Comparison of ENCODE assay signal across 16 cellular contexts in the genomic region with DNA sequence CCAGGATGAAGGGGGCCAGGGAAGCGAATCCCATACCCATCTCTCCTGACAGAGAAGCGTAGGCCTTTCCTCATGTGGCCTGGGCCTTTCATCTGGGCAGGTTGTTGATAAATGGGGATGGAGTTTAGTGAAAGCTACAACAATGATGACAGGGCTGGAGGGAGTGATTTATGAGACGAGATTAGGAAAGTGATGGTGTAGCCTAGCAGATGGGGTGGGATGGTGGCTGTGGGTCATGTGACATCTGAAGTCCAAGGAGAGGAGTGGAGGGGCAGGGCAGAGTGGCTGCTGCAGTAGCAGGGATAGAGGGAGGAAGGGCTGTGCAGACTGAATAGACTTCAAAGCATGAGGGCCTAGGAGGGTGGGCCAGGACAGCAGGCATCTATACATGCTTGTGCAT.
DNase-seq lines count a peak whose midpoint lies in the region; ATAC-seq, FAIRE-seq and TF ChIP-seq lines count a peak whose summit lies in the region.
"Had no signal": no experiment of that assay in that cellular context is flagged by ENCODE, and none has a peak within 500 bp of the region (broad histone marks: within the 10 kb centered on the region; RNA-seq: fewer than 3 reads in every experiment).

No MANE protein-coding gene starts in this region.

- no peak for DNase-seq in HepG2 (ENCODE audit: low spot score)
- DNase-seq in right lobe of liver, result no peak
- peak; percentile 88 for DNase-seq in NCI-H82 (lab: John Stamatoyannopoulos, UW)
- peak in 3 of 4 experiments; percentile 22 to 78 (median 65) for DNase-seq in K562 (ENCODE audit: extremely low read depth in 1 of 4, low spot score in 3 of 4)
- DNase-seq in H7, result no peak
- DNase-seq in activated effector memory CD4-positive, alpha-beta T cell treated with Interleukin-2 at 50 U/mL for 16 hours, result no peak
- DNase-seq: CD4-positive, alpha-beta memory T cell; DMS53; GF-D8; HCEC 1CT; IMR-90 had no signal

- H3K4me3 ChIP-seq in HepG2 (replicated peaks in 1 of 3; ENCODE audit: insufficient read depth in 1 of 3, low read depth in 2 of 3, low read length in 3 of 3) (no peak overlapping the region), right lobe of liver (no peak overlapping the region), K562 (no peak overlapping the region), H7 (ENCODE audit: insufficient read depth, low read depth, low read length) (no peak overlapping the region)

- H3K79me2 ChIP-seq in HepG2 (ENCODE audit: insufficient read depth, low read length) (no peaks in the 10 kb centered on the region), K562 (ENCODE audit: control insufficient read depth, insufficient read depth, low read length) (no peaks in the 10 kb centered on the region)

- POLR2A ChIA-PET in HepG2 (lab: Yijun Ruan, JAX) (no interaction called here), K562 (lab: Yijun Ruan, JAX) (interaction anchor here (0.6 kb wide), 1 partner anchor 71 kb away, joined by 3 read pairs; no protein-coding TSS in a partner anchor)

- no peaks in the 10 kb centered on the region for H3K27me3 ChIP-seq in HepG2 (ENCODE audit: control insufficient read depth in 1 of 2, insufficient read depth in 2 of 2, low read length in 2 of 2)
- no peaks in the 10 kb centered on the region for H3K27me3 ChIP-seq in right lobe of liver
- H3K27me3 ChIP-seq in K562 (ENCODE audit: control insufficient read depth in 2 of 2, insufficient read depth in 2 of 2, low read length in 2 of 2), result no peaks in the 10 kb centered on the region
- H3K27me3 ChIP-seq in H7 (ENCODE audit: control insufficient read depth, insufficient read depth, low read length), result no peaks in the 10 kb centered on the region

- FAIRE-seq in HepG2 (lab: Jason Lieb, UNC) (no peak), K562 (lab: Jason Lieb, UNC) (peak; percentile 80)
- FAIRE-seq: A204.1, D721Med, H1 had no signal

- H3K27ac ChIP-seq in HepG2 (ENCODE audit: extremely low read length, insufficient read depth, low read length) (no peak overlapping the region), right lobe of liver (no peak overlapping the region), K562 (ENCODE audit: extremely low read depth, low read depth, low read length) (no peak overlapping the region; the same call in 2 of the 3 replicates)
- H3K27ac ChIP-seq: C4-2B had no signal

- no TSS peak for BruUV-seq in HepG2 (replicated peaks; lab: Mats Ljungman, UMichigan)
- BruUV-seq in K562 (replicated peaks; lab: Mats Ljungman, UMichigan), result no TSS peak

- H3K9ac ChIP-seq in HepG2 (ENCODE audit: insufficient read depth, low read depth, low read length), result no peak overlapping the region
- no peak overlapping the region for H3K9ac ChIP-seq in K562 (ENCODE audit: insufficient read depth in 1 of 2, low read depth in 2 of 2, low read length in 2 of 2)

- H3K4me1 ChIP-seq in HepG2 (ENCODE audit: insufficient read depth, low read length) (peaks cover 6% of the 10 kb centered on the region; the same call in 1 of the 2 replicates), right lobe of liver (no peaks in the 10 kb centered on the region), K562 (replicated peaks in 1 of 2; ENCODE audit: control insufficient read depth in 2 of 2, insufficient read depth in 2 of 2, low read length in 2 of 2) (peaks cover 19 to 25% of the 10 kb centered on the region in 2 experiments; a peak in 3 of 5 replicates)

- no peaks in the 10 kb centered on the region for H3K36me3 ChIP-seq in HepG2 (replicated peaks in 1 of 2; ENCODE audit: control insufficient read depth in 1 of 2, insufficient read depth in 2 of 2, low read length in 2 of 2)
- no peaks in the 10 kb centered on the region for H3K36me3 ChIP-seq in right lobe of liver
- H3K36me3 ChIP-seq in K562 (ENCODE audit: control insufficient read depth, insufficient read depth, low read length), result peaks cover 6% of the 10 kb centered on the region; the same call in 1 of the 3 replicates
- H3K36me3 ChIP-seq in H7 (replicated peaks; ENCODE audit: control insufficient read depth, insufficient read depth, low read length), result no peaks in the 10 kb centered on the region

- in situ Hi-C loops in HepG2 (cut with HindIII; ENCODE audit: extremely low pct_ligation_motif_present, low pct_unique_long_range_greater_than_20kb), result no loop called here
- in situ Hi-C loops in K562 (cut with MboI), result no loop called here

- H3K9me3 ChIP-seq in HepG2 (ENCODE audit: low read length) (no peaks in the 10 kb centered on the region), right lobe of liver (no peaks in the 10 kb centered on the region), K562 (replicated peaks; ENCODE audit: control insufficient read depth, insufficient read depth, low read depth, low read length) (peaks cover under 1% of the 10 kb centered on the region; the same call in 1 of the 2 replicates)

- no peaks in the 10 kb centered on the region for H4K20me1 ChIP-seq in HepG2 (ENCODE audit: insufficient read depth, low read length)
- H4K20me1 ChIP-seq in K562 (replicated peaks; ENCODE audit: control insufficient read depth, insufficient read depth, low read length), result no peaks in the 10 kb centered on the region

- CTCF ChIA-PET in HepG2 (lab: Yijun Ruan, JAX; ENCODE audit: low intra/inter-chr PET ratio, low total read pairs), result no interaction called here
- CTCF ChIA-PET in K562 (lab: Yijun Ruan, JAX; ENCODE audit: low intra/inter-chr PET ratio), result no interaction called here

- TF ChIP-seq CTCF in HepG2 (CRISPR knock-in tag; IDR thresholded peaks at IDR 0.05), result no peak
- no peak for TF ChIP-seq CTCF in right lobe of liver (IDR thresholded peaks at IDR 0.05)
- no peak for TF ChIP-seq CTCF in K562 (IDR thresholded peaks at IDR 0.05 in 2 of 3, conservative IDR thresholded peaks at IDR 0.05 in 1 of 3; ENCODE audit: insufficient read depth in 2 of 3, low read depth in 1 of 3, low read length in 3 of 3)

- no peaks in the 10 kb centered on the region for H3K9me1 ChIP-seq in K562 (ENCODE audit: control insufficient read depth, insufficient read depth, low read length)

- TF ChIP-seq POLR2A in HepG2 (IDR thresholded peaks at IDR 0.05; ENCODE audit: insufficient read depth in 1 of 2, low read depth in 2 of 2, low read length in 2 of 2) (no peak), right lobe of liver (IDR thresholded peaks at IDR 0.05) (no peak), K562 (conservative IDR thresholded peaks at IDR 0.05) (no peak)

- no peak for TF ChIP-seq RAD21 in HepG2 (CRISPR knock-in tag; IDR thresholded peaks at IDR 0.05)
- no peak for TF ChIP-seq RAD21 in K562 (CRISPR knock-in tag; conservative IDR thresholded peaks at IDR 0.05 in 1 of 2, IDR thresholded peaks at IDR 0.05 in 1 of 2)

- H2AFZ ChIP-seq in HepG2 (ENCODE audit: low read length) (no peak overlapping the region), K562 (ENCODE audit: low read depth, low read length) (no peak overlapping the region)

- TF ChIP-seq EP300 in HepG2 (IDR thresholded peaks at IDR 0.05; ENCODE audit: low read depth in 2 of 2, low read length in 2 of 2) (no peak), HepG2 (CRISPR knock-in tag; IDR thresholded peaks at IDR 0.05; ENCODE audit: borderline replicate concordance) (no peak), K562 (IDR thresholded peaks at IDR 0.05; ENCODE audit: low read length) (peak; percentile 27; the same call in 1 of the 2 replicates)

- ATAC-seq in HepG2 (no peak), right lobe of liver (no peak), K562 (peak; percentile 85), GM18520 (IDR thresholded peaks at IDR 0.05; ENCODE audit: unreplicated experiment) (no peak)

- no peak overlapping the region for H3K4me2 ChIP-seq in HepG2 (ENCODE audit: low read depth, low read length)
- H3K4me2 ChIP-seq in K562 (ENCODE audit: insufficient read depth, low read length), result no peak overlapping the region

- WGBS in HepG2 (ENCODE audit: low lambda C conversion rate), result 76% methylated on average over 3 of the region's 3 CpGs
- 80% methylated on average over 3 of the region's 3 CpGs for WGBS in right lobe of liver (ENCODE audit: insufficient coverage, low coverage, low lambda C conversion rate, missing lambda C conversion rate)
- whole genome bisulfite sequencing in K562 (ENCODE audit: insufficient coverage, low coverage, missing lambda C conversion rate), result 35% methylated on average over 3 of the region's 3 CpGs

- intact Hi-C loops in HepG2 (cut with micrococcal nuclease; ENCODE audit: unreplicated experiment) (no loop called here), right lobe of liver (cut with DNase I) (no loop called here), K562 (cut with micrococcal nuclease) (no loop called here)

TF ChIP-seq in HepG2, 621 proteins besides CTCF, POLR2A, EP300 and RAD21:
- TF ChIP-seq RAD51 (IDR thresholded peaks at IDR 0.05; ENCODE audit: borderline replicate concordance), result peak; percentile 8; the same call in 1 of the 2 replicates
- no peak for TF ChIP-seq ZNF446 (CRISPR knock-in tag; IDR thresholded peaks at IDR 0.05)
- no peak for TF ChIP-seq TAF1 (CRISPR knock-in tag; IDR thresholded peaks at IDR 0.05)
TF ChIP-seq in HepG2: peak in this region for 1.

TF ChIP-seq in K562, 482 proteins besides CTCF, POLR2A, EP300 and RAD21 (continues in another document):
- TF ChIP-seq HDAC1 (IDR thresholded peaks at IDR 0.05) (peak in 1 of 2 experiments; percentile 70; a peak in 2 of 4 replicates), RCOR1 (IDR thresholded peaks at IDR 0.05; ENCODE audit: borderline replicate concordance in 1 of 2, low read depth in 2 of 2, low read length in 2 of 2) (peak in 1 of 2 experiments; percentile 92; a peak in 2 of 4 replicates), MEIS2 (IDR thresholded peaks at IDR 0.05; ENCODE audit: partially characterized antibody) (peak; percentile 99)
- TF ChIP-seq, protein P1, sequence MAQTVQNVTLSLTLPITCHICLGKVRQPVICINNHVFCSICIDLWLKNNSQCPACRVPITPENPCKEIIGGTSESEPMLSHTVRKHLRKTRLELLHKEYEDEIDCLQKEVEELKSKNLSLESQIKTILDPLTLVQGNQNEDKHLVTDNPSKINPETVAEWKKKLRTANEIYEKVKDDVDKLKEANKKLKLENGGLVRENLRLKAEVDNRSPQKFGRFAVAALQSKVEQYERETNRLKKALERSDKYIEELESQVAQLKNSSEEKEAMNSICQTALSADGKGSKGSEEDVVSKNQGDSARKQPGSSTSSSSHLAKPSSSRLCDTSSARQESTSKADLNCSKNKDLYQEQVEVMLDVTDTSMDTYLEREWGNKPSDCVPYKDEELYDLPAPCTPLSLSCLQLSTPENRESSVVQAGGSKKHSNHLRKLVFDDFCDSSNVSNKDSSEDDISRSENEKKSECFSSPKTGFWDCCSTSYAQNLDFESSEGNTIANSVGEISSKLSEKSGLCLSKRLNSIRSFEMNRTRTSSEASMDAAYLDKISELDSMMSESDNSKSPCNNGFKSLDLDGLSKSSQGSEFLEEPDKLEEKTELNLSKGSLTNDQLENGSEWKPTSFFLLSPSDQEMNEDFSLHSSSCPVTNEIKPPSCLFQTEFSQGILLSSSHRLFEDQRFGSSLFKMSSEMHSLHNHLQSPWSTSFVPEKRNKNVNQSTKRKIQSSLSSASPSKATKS (CRISPR knock-in tag; IDR thresholded peaks at IDR 0.05), result no peak

Comparison
In these comparisons a context has a peak if more than half of its experiments do, and no peak if none do; other contexts are left out.
1. DNase-seq: peak in NCI-H82 (single experiment) and K562 (3 of 4); none in HepG2 (single experiment), right lobe of liver (0 of 3), H7 (single experiment) and activated effector memory CD4-positive, alpha-beta T cell treated with Interleukin-2 at 50 U/mL for 16 hours (single experiment).